In the genomic region with DNA sequence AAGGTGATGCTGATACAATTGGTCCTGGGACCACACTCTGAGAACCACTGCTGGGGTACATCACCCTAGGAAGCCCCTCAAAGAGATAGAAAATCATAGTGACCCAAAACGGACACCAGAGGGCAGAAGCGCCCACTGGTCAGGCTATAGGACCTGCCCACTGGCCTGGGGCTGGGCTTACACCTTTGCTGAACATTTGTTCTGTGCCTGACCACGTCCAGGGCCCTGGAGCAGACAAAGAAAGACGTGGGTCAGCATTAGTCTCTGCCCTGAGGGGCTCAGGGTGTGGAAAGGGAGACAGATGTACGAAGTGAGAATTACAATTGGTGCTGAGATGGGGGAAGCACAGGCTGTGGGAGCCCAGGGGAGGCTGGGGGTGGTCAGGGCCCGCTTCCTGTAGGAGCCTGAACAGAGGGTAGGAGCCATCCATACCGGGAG, we compare ENCODE assay signal across 8 cellular contexts. TPM values are rescaled to one million over a fixed set of nuclear protein-coding genes. Genes with fewer than 3 reads are reported as not detected.
DNase-seq lines count a peak whose midpoint lies in the region; ATAC-seq and TF ChIP-seq lines count a peak whose summit lies in the region.

No MANE protein-coding gene starts in this region.

- H3K36me3 ChIP-seq in osteoblast (ENCODE audit: insufficient read depth, low read length) = no peaks in the 10 kb centered on the region

- TF ChIP-seq CTCF in osteoblast (IDR thresholded peaks at IDR 0.05; ENCODE audit: extremely low read depth, low read depth, low read length) = peak; percentile 88

- no peak for ATAC-seq in HG02870 (IDR thresholded peaks at IDR 0.05; ENCODE audit: unreplicated experiment)

- H3K4me1 ChIP-seq in osteoblast (ENCODE audit: insufficient read depth, low read length) = no peaks in the 10 kb centered on the region

- no peak overlapping the region for H3K4me2 ChIP-seq in osteoblast (ENCODE audit: insufficient read depth, low read length)

- no peaks in the 10 kb centered on the region for H3K9me3 ChIP-seq in osteoblast (ENCODE audit: low read depth, low read length)

- no peak overlapping the region for H2AFZ ChIP-seq in osteoblast (ENCODE audit: low read length)

- no peak overlapping the region for H3K27ac ChIP-seq in osteoblast (ENCODE audit: low read depth, low read length)

- no peaks in the 10 kb centered on the region for H4K20me1 ChIP-seq in osteoblast (ENCODE audit: insufficient read depth, low read length)

- peaks cover 7% of the 10 kb centered on the region for H3K27me3 ChIP-seq in osteoblast (ENCODE audit: insufficient read depth, low read length)

- peak; percentile 92 for DNase-seq in 8988T
- peak; percentile 87 for DNase-seq in ELF-1 (ENCODE audit: low read depth, low spot score)
- peak; percentile 29 for DNase-seq in NCI-H146 treated with DMSO at 0.1 percent for 48 hours (lab: John Stamatoyannopoulos, UW; ENCODE audit: unreplicated experiment)
- DNase-seq in activated T-cell treated with anti-CD3 and anti-CD28 coated beads, Interleukin-2, amount 50 U/mL, for 48 hours = peak; percentile 60
- peak; percentile 35 for DNase-seq in globus pallidus (ENCODE audit: low spot score)
- peak; percentile 91 for DNase-seq in osteoblast (ENCODE audit: insufficient read length, low spot score, missing footprints)
- DNase-seq in NOMO-1 treated with dmso at 0.1 percent for 144 hours (lab: John Stamatoyannopoulos, UW; ENCODE audit: unreplicated experiment) = no peak

- H3K79me2 ChIP-seq in osteoblast (ENCODE audit: insufficient read depth, low read length) = no peaks in the 10 kb centered on the region

- no peak overlapping the region for H3K4me3 ChIP-seq in osteoblast (ENCODE audit: insufficient read depth, low read length)

RNA-seq across cellular contexts. Expression of gene SERPINH1, which starts 14.4 kb away (rescaled TPM):
- 1,145 and 1,318 TPM in 2 replicates for total RNA-seq in osteoblast

RNA-seq across cellular contexts. Expression of gene GDPD5, which starts 21.9 kb away (rescaled TPM):
- 13.4 and 14.1 TPM in 2 replicates for total RNA-seq in osteoblast
